ENCODE assay signal across 13 cellular contexts in genomic region chr9:5841771-5842339, GRCh38. TPM values are rescaled to one million over a fixed set of nuclear protein-coding genes. Genes with fewer than 3 reads are reported as not detected.
DNase-seq lines count a peak whose midpoint lies in the region; ATAC-seq, FAIRE-seq and TF ChIP-seq lines count a peak whose summit lies in the region.
"Not testable (repeated sequence)": the region's sequence is repeated elsewhere in the genome, so short reads cannot be mapped to it uniquely, and the experiment has no call there.
"Had no signal": no experiment of that assay in that cellular context is flagged by ENCODE, and none has a peak within 500 bp of the region (broad histone marks: within the 10 kb centered on the region; RNA-seq: fewer than 3 reads in every experiment).

No MANE protein-coding gene starts in this region.

- not testable (repeated sequence) for H3K9me3 ChIP-seq in BLaER1; T-helper 17 cell (ENCODE audit: control insufficient read depth, low read length, poor library complexity, severe bottlenecking); K562 (replicated peaks; ENCODE audit: control insufficient read depth, insufficient read depth, low read depth, low read length)

- not testable (repeated sequence) for H4K20me1 ChIP-seq in BLaER1; K562 (replicated peaks; ENCODE audit: control insufficient read depth, insufficient read depth, low read length)

- not testable (repeated sequence) for H3K9me3 Mint-ChIP-seq in activated CD4-positive, alpha-beta memory T cell treated with anti-CD3 and anti-CD28 coated beads, Interleukin-2, amount 10 ng/mL, durations not matched to agents 7 days and 5 days; activated T-helper 2 cell treated with anti-CD3 and anti-CD28 coated beads, Interferon-gamma antibody, Interleukin-2, Interleukin-4, amounts not matched to agents 10 μg/mL and 5 μg/mL and 100 μg/mL, durations not matched to agents 14 hours and 24 hours and 36 hours

- TF ChIP-seq POLR2A in K562 (conservative IDR thresholded peaks at IDR 0.05), result not testable (repeated sequence)

- H3K79me2 ChIP-seq in K562 (ENCODE audit: control insufficient read depth, insufficient read depth, low read length), result not testable (repeated sequence)

- not testable (repeated sequence) for H3K27ac ChIP-seq in BLaER1; K562 (ENCODE audit: extremely low read depth, low read depth, low read length)

- not testable (repeated sequence) for H3K36me3 Mint-ChIP-seq in T-helper 17 cell (ENCODE audit: low read depth); activated T-helper 2 cell treated with anti-CD3 and anti-CD28 coated beads, Interferon-gamma antibody, Interleukin-2, Interleukin-4, amounts not matched to agents 10 μg/mL and 5 μg/mL and 100 μg/mL, durations not matched to agents 14 hours and 24 hours and 36 hours (ENCODE audit: low read depth)
- H3K36me3 Mint-ChIP-seq in activated CD4-positive, alpha-beta memory T cell treated with anti-CD3 and anti-CD28 coated beads, Interleukin-2, amount 10 ng/mL, durations not matched to agents 7 days and 5 days (ENCODE audit: low read depth), result peaks cover 55% of the 10 kb centered on the region

- TF ChIP-seq CTCF in K562 (IDR thresholded peaks at IDR 0.05 in 2 of 3, conservative IDR thresholded peaks at IDR 0.05 in 1 of 3; ENCODE audit: insufficient read depth in 2 of 3, low read depth in 1 of 3, low read length in 3 of 3), result not testable (repeated sequence)

- peak; percentile 36 for ATAC-seq in HG02938 (IDR thresholded peaks at IDR 0.05; ENCODE audit: unreplicated experiment)
- peak; percentile 70 for ATAC-seq in T-helper 17 cell
- not testable (repeated sequence) for ATAC-seq in K562

- H3K27ac Mint-ChIP-seq in T-helper 17 cell, result peak overlapping the region; percentile 92
- peak overlapping the region; percentile 97 for H3K27ac Mint-ChIP-seq in activated CD4-positive, alpha-beta memory T cell treated with anti-CD3 and anti-CD28 coated beads, Interleukin-2, amount 10 ng/mL, durations not matched to agents 7 days and 5 days
- H3K27ac Mint-ChIP-seq in activated T-helper 2 cell treated with anti-CD3 and anti-CD28 coated beads, Interferon-gamma antibody, Interleukin-2, Interleukin-4, amounts not matched to agents 10 μg/mL and 5 μg/mL and 100 μg/mL, durations not matched to agents 14 hours and 24 hours and 36 hours, result peak overlapping the region; percentile 80

- TF ChIP-seq EP300 in K562 (IDR thresholded peaks at IDR 0.05; ENCODE audit: low read length), result not testable (repeated sequence)

- not testable (repeated sequence) for H3K27me3 Mint-ChIP-seq in T-helper 17 cell; activated CD4-positive, alpha-beta memory T cell treated with anti-CD3 and anti-CD28 coated beads, Interleukin-2, amount 10 ng/mL, durations not matched to agents 7 days and 5 days; activated T-helper 2 cell treated with anti-CD3 and anti-CD28 coated beads, Interferon-gamma antibody, Interleukin-2, Interleukin-4, amounts not matched to agents 10 μg/mL and 5 μg/mL and 100 μg/mL, durations not matched to agents 14 hours and 24 hours and 36 hours (ENCODE audit: low read depth)

- WGBS in K562 (ENCODE audit: insufficient coverage, low coverage, missing lambda C conversion rate), result 93% methylated on average over 9 of the region's 10 CpGs

- peak overlapping the region; percentile 74 for H3K4me3 Mint-ChIP-seq in T-helper 17 cell
- H3K4me3 Mint-ChIP-seq in activated CD4-positive, alpha-beta memory T cell treated with anti-CD3 and anti-CD28 coated beads, Interleukin-2, amount 10 ng/mL, durations not matched to agents 7 days and 5 days, result peak overlapping the region; percentile 71
- H3K4me3 Mint-ChIP-seq in activated T-helper 2 cell treated with anti-CD3 and anti-CD28 coated beads, Interferon-gamma antibody, Interleukin-2, Interleukin-4, amounts not matched to agents 10 μg/mL and 5 μg/mL and 100 μg/mL, durations not matched to agents 14 hours and 24 hours and 36 hours (ENCODE audit: low read depth), result peak overlapping the region; percentile 58

- H3K4me2 ChIP-seq in BLaER1, result peak overlapping the region; percentile 75
- H3K4me2 ChIP-seq in K562 (ENCODE audit: insufficient read depth, low read length), result not testable (repeated sequence)

- peaks cover 58% of the 10 kb centered on the region for H3K4me1 ChIP-seq in BLaER1
- H3K4me1 ChIP-seq in K562 (replicated peaks in 1 of 2; ENCODE audit: control insufficient read depth in 2 of 2, insufficient read depth in 2 of 2, low read length in 2 of 2), result peaks cover 11 to 43% of the 10 kb centered on the region in 2 experiments; a peak in 4 of 5 replicates

- POLR2A ChIA-PET in activated CD4-positive, alpha-beta memory T cell treated with anti-CD3 and anti-CD28 coated beads, Interleukin-2, amount 10 ng/mL, durations not matched to agents 7 days and 5 days (lab: Charles Lee), result interaction anchor here (0.8 to 6.9 kb wide), 14 partner anchors 10 to 571 kb away, joined by 3 to 74 read pairs (median 5); partner anchors contain the start of genes ERMP1, RANBP6, RIC1 and UHRF2
- POLR2A ChIA-PET in K562 (lab: Yijun Ruan, JAX), result interaction anchor here (0.7 kb wide), 1 partner anchor 9 kb away, joined by 4 read pairs; the partner anchor contains the start of gene ERMP1

- H3K36me3 ChIP-seq in BLaER1; K562 (ENCODE audit: control insufficient read depth, insufficient read depth, low read length): not testable (repeated sequence)

- in situ Hi-C loops in K562 (cut with MboI), result not testable (repeated sequence)

- not testable (repeated sequence) for H3K9me1 ChIP-seq in K562 (ENCODE audit: control insufficient read depth, insufficient read depth, low read length)

- not testable (repeated sequence) for H3K4me3 ChIP-seq in BLaER1, K562

- not testable (repeated sequence) for H2AFZ ChIP-seq in K562 (ENCODE audit: low read depth, low read length)

- H3K4me1 Mint-ChIP-seq in T-helper 17 cell, result peaks cover 42% of the 10 kb centered on the region
- H3K4me1 Mint-ChIP-seq in activated CD4-positive, alpha-beta memory T cell treated with anti-CD3 and anti-CD28 coated beads, Interleukin-2, amount 10 ng/mL, durations not matched to agents 7 days and 5 days, result peaks cover 78% of the 10 kb centered on the region
- H3K4me1 Mint-ChIP-seq in activated T-helper 2 cell treated with anti-CD3 and anti-CD28 coated beads, Interferon-gamma antibody, Interleukin-2, Interleukin-4, amounts not matched to agents 10 μg/mL and 5 μg/mL and 100 μg/mL, durations not matched to agents 14 hours and 24 hours and 36 hours (ENCODE audit: low read depth), result peaks cover 70% of the 10 kb centered on the region

- FAIRE-seq in K562 (lab: Jason Lieb, UNC), result peak; percentile 77

- peak in 2 of 3 donors; percentile 11 to 31 for DNase-seq in T-helper 17 cell
- peak; percentile 77 for DNase-seq in activated CD4-positive, alpha-beta memory T cell treated with anti-CD3 and anti-CD28 coated beads, Interleukin-2, amount 10 ng/mL, durations not matched to agents 7 days and 5 days
- peak; percentile 67 for DNase-seq in activated T-helper 2 cell treated with anti-CD3 and anti-CD28 coated beads, Interferon-gamma antibody, Interleukin-2, Interleukin-4, amounts not matched to agents 10 μg/mL and 5 μg/mL and 100 μg/mL, durations not matched to agents 14 hours and 24 hours and 36 hours (ENCODE audit: low spot score)
- DNase-seq in K562 (ENCODE audit: extremely low read depth in 1 of 4, low spot score in 3 of 4), result not testable (repeated sequence)
- peak; percentile 10 to 38 for DNase-seq in stimulated activated CD4-positive, alpha-beta T cell treated with anti-CD3 and anti-CD28 coated beads, Interleukin-12 subunit alpha, Interleukin-12 subunit beta, amount 100 ng/mL, for 24 hours (ENCODE audit: low read depth in 2 of 2)
- peak; percentile 33 for DNase-seq in stimulated activated CD8-positive, alpha-beta memory T cell treated with anti-CD3 and anti-CD28 coated beads, Interleukin-7, amount 100 ng/mL, for 4 hours (ENCODE audit: low read depth in 2 of 2)

- H3K9ac ChIP-seq in BLaER1; K562 (ENCODE audit: insufficient read depth in 1 of 2, low read depth in 2 of 2, low read length in 2 of 2): not testable (repeated sequence)

- not testable (repeated sequence) for TF ChIP-seq RAD21 in K562 (CRISPR knock-in tag; conservative IDR thresholded peaks at IDR 0.05 in 1 of 2, IDR thresholded peaks at IDR 0.05 in 1 of 2)

- CTCF ChIA-PET in activated CD4-positive, alpha-beta memory T cell treated with anti-CD3 and anti-CD28 coated beads, Interleukin-2, amount 10 ng/mL, durations not matched to agents 7 days and 5 days (lab: Charles Lee), result interaction anchor here (0.6 to 5.2 kb wide), 10 partner anchors 9 to 214 kb away, joined by 3 to 64 read pairs (median 4); partner anchors contain the start of genes ERMP1, RANBP6 and RIC1
- CTCF ChIA-PET in K562 (lab: Yijun Ruan, JAX; ENCODE audit: low intra/inter-chr PET ratio), result not testable (repeated sequence)

- BruUV-seq in K562 (replicated peaks; lab: Mats Ljungman, UMichigan), result not testable (repeated sequence)

- H3K27me3 ChIP-seq in BLaER1; K562 (ENCODE audit: control insufficient read depth in 2 of 2, insufficient read depth in 2 of 2, low read length in 2 of 2): not testable (repeated sequence)

- intact Hi-C loops in activated T-helper 2 cell treated with anti-CD3 and anti-CD28 coated beads, Interferon-gamma antibody, Interleukin-2, Interleukin-4, amounts not matched to agents 10 μg/mL and 5 μg/mL and 100 μg/mL, durations not matched to agents 14 hours and 24 hours and 36 hours (cut with micrococcal nuclease), result loop anchor here (1.0 to 5.0 kb wide), 4 partner anchors 9 to 1100 kb away; partner anchors contain the start of genes AK3 and UHRF2
- intact Hi-C loops in K562 (cut with micrococcal nuclease), result not testable (repeated sequence)

RNA-seq across cellular contexts. Expression of gene ERMP1, which starts 8.9 kb away (rescaled TPM):
- total RNA-seq in T-helper 17 cell (10 to 100 TPM; 10.5 to 11.3 TPM), K562 (2014; rRNA removed) (8.5 and 9.4 TPM in 2 replicates), K562 (2014; rRNA removed; fragmentation: Illumina TruSeq; extraction: Trizol) (12.6 and 14.5 TPM in 2 replicates), K562 (2015; rRNA removed; fragmentation: Illumina TruSeq; extraction: Trizol) (15.7 and 17.7 TPM in 2 replicates), K562 (2021) (12.0 and 14.5 TPM in 2 replicates)
- total RNA-seq in activated CD4-positive, alpha-beta memory T cell treated with anti-CD3 and anti-CD28 coated beads, Interleukin-2, amount 10 ng/mL, durations not matched to agents 7 days and 5 days, result 10 to 100 TPM; 35.1 to 39.1 TPM
- 21.1 and 25.3 TPM in 2 replicates for total RNA-seq in activated T-helper 2 cell treated with anti-CD3 and anti-CD28 coated beads, Interferon-gamma antibody, Interleukin-2, Interleukin-4, amounts not matched to agents 10 μg/mL and 5 μg/mL and 100 μg/mL, durations not matched to agents 14 hours and 24 hours and 36 hours
- total RNA-seq in K562 (2011; cell fraction: chromatin; rRNA removed; ENCODE audit: low replicate concordance), result 33.3 and 50.1 TPM in 2 replicates
- total RNA-seq in K562 (2011; cell fraction: nucleolus; rRNA removed), result 21.5 and 22.9 TPM in 2 replicates
- total RNA-seq in K562 (2011; cell fraction: nucleoplasm; rRNA removed), result 40.9 and 50.4 TPM in 2 replicates
- polyA plus RNA-seq in K562 (2011; rRNA removed) (24.6 and 26.3 TPM in 2 replicates), K562 (2014; fragmentation: Illumina TruSeq; extraction: Trizol) (11.1 and 12.9 TPM in 2 replicates), K562 (2014; fragmentation: Nextera tagmentation; extraction: Ambion mirVana) (1 to 10 TPM; 2.5 to 4.6 TPM), K562 (2014; rRNA removed) (7.1 and 8.3 TPM in 2 replicates)
- 8.6 and 21.4 TPM in 2 replicates for polyA plus RNA-seq in K562 (2011; cell fraction: cytosol; rRNA removed)
- polyA plus RNA-seq in K562 (2011; cell fraction: nucleus; rRNA removed), result 16.4 and 20.7 TPM in 2 replicates
- polyA plus RNA-seq in K562 (2012), result 12.3 and 25.2 TPM in 2 replicates
- 44.8 and 50.2 TPM in 2 replicates for polyA minus RNA-seq in K562 (2011; rRNA and poly(A)+ RNA removed)
- 21.6 and 22.4 TPM in 2 replicates for polyA minus RNA-seq in K562 (2011; cell fraction: cytosol; rRNA and poly(A)+ RNA removed)
- 11.3 and 20.2 TPM in 2 replicates for polyA minus RNA-seq in K562 (2011; cell fraction: nucleus; rRNA and poly(A)+ RNA removed)

RNA-seq across cellular contexts. Expression of gene MLANA, which starts 48.8 kb away (rescaled TPM):
- total RNA-seq in T-helper 17 cell (not detected), K562 (2014; rRNA removed) (not detected in 2 replicates), K562 (2014; rRNA removed; fragmentation: Illumina TruSeq; extraction: Trizol) (not detected in 2 replicates), K562 (2015; rRNA removed; fragmentation: Illumina TruSeq; extraction: Trizol) (not detected in 2 replicates), K562 (2021) (not detected in 2 replicates)
- not detected for total RNA-seq in activated CD4-positive, alpha-beta memory T cell treated with anti-CD3 and anti-CD28 coated beads, Interleukin-2, amount 10 ng/mL, durations not matched to agents 7 days and 5 days
- total RNA-seq in activated T-helper 2 cell treated with anti-CD3 and anti-CD28 coated beads, Interferon-gamma antibody, Interleukin-2, Interleukin-4, amounts not matched to agents 10 μg/mL and 5 μg/mL and 100 μg/mL, durations not matched to agents 14 hours and 24 hours and 36 hours, result not detected in 2 replicates
- total RNA-seq in K562 (2011; cell fraction: chromatin; rRNA removed; ENCODE audit: low replicate concordance), result not detected in 2 replicates
- not detected in 2 replicates for total RNA-seq in K562 (2011; cell fraction: nucleolus; rRNA removed)
- not detected in 2 replicates for total RNA-seq in K562 (2011; cell fraction: nucleoplasm; rRNA removed)
- polyA plus RNA-seq in K562 (2011; rRNA removed) (not detected in 2 replicates), K562 (2014; fragmentation: Illumina TruSeq; extraction: Trizol) (not detected in 2 replicates), K562 (2014; fragmentation: Nextera tagmentation; extraction: Ambion mirVana) (not detected), K562 (2014; rRNA removed) (not detected in 2 replicates)
- polyA plus RNA-seq in K562 (2011; cell fraction: cytosol; rRNA removed), result not detected in 2 replicates
- not detected in 2 replicates for polyA plus RNA-seq in K562 (2011; cell fraction: nucleus; rRNA removed)
- 0.08 and 0.46 TPM in 2 replicates for polyA plus RNA-seq in K562 (2012)
- not detected in 2 replicates for polyA minus RNA-seq in K562 (2011; rRNA and poly(A)+ RNA removed)
- polyA minus RNA-seq in K562 (2011; cell fraction: cytosol; rRNA and poly(A)+ RNA removed), result not detected in 2 replicates
- polyA minus RNA-seq in K562 (2011; cell fraction: nucleus; rRNA and poly(A)+ RNA removed), result not detected in 2 replicates
- total RNA-seq: A172, gastrocnemius medialis, H7, NCI-H460, progenitor cell of endocrine pancreas had no signal
